In genomic region chr2:113187771-113188170, GRCh38 we compare ENCODE assay signal across 21 cellular contexts. TPM values are rescaled to one million over a fixed set of nuclear protein-coding genes. Genes with fewer than 3 reads are reported as not detected.
DNase-seq lines count a peak whose midpoint lies in the region; ATAC-seq and TF ChIP-seq lines count a peak whose summit lies in the region.
"Had no signal": no experiment of that assay in that cellular context is flagged by ENCODE, and none has a peak within 500 bp of the region (broad histone marks: within the 10 kb centered on the region; RNA-seq: fewer than 3 reads in every experiment).

No MANE protein-coding gene starts in this region.

- H3K4me1 ChIP-seq in right atrium auricular region, result no peaks in the 10 kb centered on the region
- H3K4me1 ChIP-seq: A549, psoas muscle had no signal

- peaks cover 62% of the 10 kb centered on the region for H3K36me3 Mint-ChIP-seq in activated CD4-positive, alpha-beta T cell treated with anti-CD3 and anti-CD28 coated beads, Interleukin-2, amount 10 ng/mL, durations not matched to agents 24 days and 14 days (ENCODE audit: low read depth)
- H3K36me3 Mint-ChIP-seq in activated naive CD8-positive, alpha-beta T cell, result peaks cover 6% of the 10 kb centered on the region
- H3K36me3 Mint-ChIP-seq in natural killer cell, result peaks cover 7% of the 10 kb centered on the region

- no peaks in the 10 kb centered on the region for H3K9me3 ChIP-seq in right atrium auricular region
- H3K9me3 ChIP-seq: A549; BLaER1 treated with 17β-estradiol and CSF1 and Interleukin-3, amounts not matched to agents 10 nM and 100 nM; psoas muscle; SK-N-SH; tibial nerve had no signal

- H3K4me1 Mint-ChIP-seq in activated CD4-positive, alpha-beta T cell treated with anti-CD3 and anti-CD28 coated beads, Interleukin-2, amount 10 ng/mL, durations not matched to agents 24 days and 14 days, result peaks cover 46% of the 10 kb centered on the region
- H3K4me1 Mint-ChIP-seq in activated naive CD8-positive, alpha-beta T cell (ENCODE audit: low read depth), result peaks cover 61% of the 10 kb centered on the region
- H3K4me1 Mint-ChIP-seq in natural killer cell, result peaks cover 56 to 73% of the 10 kb centered on the region in 2 donors

- no peak overlapping the region for H3K4me3 ChIP-seq in right atrium auricular region
- H3K4me3 ChIP-seq: A549; BLaER1 treated with 17β-estradiol and CSF1 and Interleukin-3, amounts not matched to agents 10 nM and 100 nM; psoas muscle; smooth muscle cell; tibial nerve had no signal

- TF ChIP-seq CTCF in natural killer cell (IDR thresholded peaks at IDR 0.05) (no peak), right atrium auricular region (IDR thresholded peaks at IDR 0.05) (no peak)

- no peak for ATAC-seq in natural killer cell
- ATAC-seq: A549, psoas muscle had no signal

- H3K4me3 Mint-ChIP-seq in activated CD4-positive, alpha-beta T cell treated with anti-CD3 and anti-CD28 coated beads, Interleukin-2, amount 10 ng/mL, durations not matched to agents 24 days and 14 days, result peak overlapping the region; percentile 10
- H3K4me3 Mint-ChIP-seq in activated naive CD8-positive, alpha-beta T cell, result peak overlapping the region; percentile 30
- H3K4me3 Mint-ChIP-seq in natural killer cell, result peak overlapping the region; percentile 49
- H3K4me3 Mint-ChIP-seq: HFFc6, nephron progenitor cell had no signal

- H3K27ac Mint-ChIP-seq in activated CD4-positive, alpha-beta T cell treated with anti-CD3 and anti-CD28 coated beads, Interleukin-2, amount 10 ng/mL, durations not matched to agents 24 days and 14 days, result peak overlapping the region; percentile 57
- peak overlapping the region; percentile 90 for H3K27ac Mint-ChIP-seq in activated naive CD8-positive, alpha-beta T cell
- H3K27ac Mint-ChIP-seq in natural killer cell, result peak overlapping the region; percentile 82 to 91
- H3K27ac Mint-ChIP-seq: HFFc6, nephron progenitor cell had no signal

- H3K9me3 Mint-ChIP-seq in activated CD4-positive, alpha-beta T cell treated with anti-CD3 and anti-CD28 coated beads, Interleukin-2, amount 10 ng/mL, durations not matched to agents 24 days and 14 days, result no peaks in the 10 kb centered on the region
- no peaks in the 10 kb centered on the region for H3K9me3 Mint-ChIP-seq in activated naive CD8-positive, alpha-beta T cell (ENCODE audit: low read depth)
- no peaks in the 10 kb centered on the region for H3K9me3 Mint-ChIP-seq in natural killer cell
- H3K9me3 Mint-ChIP-seq: HFFc6, nephron progenitor cell had no signal

- no peak overlapping the region for H3K27ac ChIP-seq in right atrium auricular region
- H3K27ac ChIP-seq: A549; BLaER1 treated with 17β-estradiol and CSF1 and Interleukin-3, amounts not matched to agents 10 nM and 100 nM; psoas muscle; tibial nerve had no signal

- intact Hi-C loops in activated CD4-positive, alpha-beta T cell treated with anti-CD3 and anti-CD28 coated beads, Interleukin-2, amount 10 ng/mL, durations not matched to agents 24 days and 14 days (cut with micrococcal nuclease), result no loop called here
- intact Hi-C loops in natural killer cell (cut with micrococcal nuclease), result no loop called here

- H3K27me3 Mint-ChIP-seq in activated CD4-positive, alpha-beta T cell treated with anti-CD3 and anti-CD28 coated beads, Interleukin-2, amount 10 ng/mL, durations not matched to agents 24 days and 14 days, result no peaks in the 10 kb centered on the region
- H3K27me3 Mint-ChIP-seq in activated naive CD8-positive, alpha-beta T cell, result no peaks in the 10 kb centered on the region
- H3K27me3 Mint-ChIP-seq in natural killer cell (ENCODE audit: low read depth in 2 of 2), result no peaks in the 10 kb centered on the region

- no peaks in the 10 kb centered on the region for H3K36me3 ChIP-seq in right atrium auricular region
- H3K36me3 ChIP-seq: tibial nerve had no signal

- DNase-seq in activated CD4-positive, alpha-beta T cell treated with anti-CD3 and anti-CD28 coated beads, Interleukin-2, amount 10 ng/mL, durations not matched to agents 24 days and 14 days, result no peak
- DNase-seq in activated CD4-positive, alpha-beta T cell treated with anti-CD3 and anti-CD28 coated beads for 1 hour, result no peak
- DNase-seq in MV-4-11 (lab: John Stamatoyannopoulos, UW) (peak; percentile 76), natural killer cell (no peak), right atrium auricular region (ENCODE audit: low spot score) (no peak), SHP77 (lab: John Stamatoyannopoulos, UW) (no peak)
- DNase-seq in stimulated activated CD4-positive, alpha-beta T cell treated with anti-CD3 and anti-CD28 coated beads, Interleukin-1b, Interleukin-23, amount 100 ng/mL, for 48 hours, result no peak
- DNase-seq: HFFc6, hippocampal formation, KG1, NCI-H1105 treated with DMSO at 0.1 percent for 48 hours, NCI-H2107, NCI-H524 treated with DMSO at 0.1 percent for 48 hours, nephron progenitor cell, psoas muscle, SK-N-SH had no signal

- no peaks in the 10 kb centered on the region for H3K27me3 ChIP-seq in right atrium auricular region
- H3K27me3 ChIP-seq: BLaER1 treated with 17β-estradiol and CSF1 and Interleukin-3, amounts not matched to agents 10 nM and 100 nM; tibial nerve had no signal

RNA-seq across cellular contexts. Expression of gene PSD4, which starts 14.0 kb away (rescaled TPM):
- total RNA-seq in activated CD4-positive, alpha-beta T cell treated with anti-CD3 and anti-CD28 coated beads, Interleukin-2, amount 10 ng/mL, durations not matched to agents 24 days and 14 days, result 268 and 278 TPM in 2 replicates
- 100 to 1,000 TPM; 280 to 347 (median 340) TPM for total RNA-seq in natural killer cell
- total RNA-seq in right atrium auricular region, result 1 to 10 TPM; 2.4 to 4.5 TPM

Comparison
In these comparisons a context has a peak if more than half of its experiments do, and no peak if none do; other contexts are left out.
1. RNA of gene PSD4, which starts 14.0 kb away (total RNA-seq): 280 to 347 TPM in natural killer cell and 268 to 278 TPM in activated CD4-positive, alpha-beta T cell treated with anti-CD3 and anti-CD28 coated beads, Interleukin-2, amount 10 ng/mL, durations not matched to agents 24 days and 14 days; 2.4 to 4.5 TPM in right atrium auricular region; every median in the first group is over 10 times any median in the second.
2. Peak in every context shown above with its lines, with median percentiles within 50 percentile points of each other: H3K27ac Mint-ChIP-seq and H3K4me3 Mint-ChIP-seq.